Comparison of ENCODE assay signal across 15 cellular contexts in the genomic region with DNA sequence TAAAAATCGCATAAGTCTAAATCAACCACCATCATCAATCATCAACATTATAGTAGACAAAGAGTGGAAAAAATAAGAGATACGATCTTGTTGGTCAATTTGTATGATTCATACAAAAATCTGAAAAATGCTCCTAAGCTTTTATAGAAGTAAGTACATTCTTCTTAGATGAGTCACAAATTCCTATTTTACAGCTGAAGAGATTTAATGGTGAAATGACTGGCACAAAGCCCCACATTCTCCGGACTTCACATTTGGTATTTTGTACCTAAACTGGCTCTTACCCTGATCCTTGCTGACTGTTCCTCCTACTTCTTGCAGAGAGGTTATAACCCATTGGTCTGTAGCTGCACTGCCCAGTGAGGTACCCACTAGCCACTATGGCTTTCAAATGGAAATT. TPM values are rescaled to one million over a fixed set of nuclear protein-coding genes. Genes with fewer than 3 reads are reported as not detected.
DNase-seq lines count a peak whose midpoint lies in the region; TF ChIP-seq lines count a peak whose summit lies in the region.
"Had no signal": no experiment of that assay in that cellular context is flagged by ENCODE, and none has a peak within 500 bp of the region (broad histone marks: within the 10 kb centered on the region; RNA-seq: fewer than 3 reads in every experiment).

No MANE protein-coding gene starts in this region.

- DNase-seq in NCI-H446 treated with DMSO at 0.1 percent for 48 hours (lab: John Stamatoyannopoulos, UW) (peak; percentile 11), NCI-H446 (lab: John Stamatoyannopoulos, UW) (no peak), SJCRH30 (peak; percentile 37 to 45), fibroblast of lung (ENCODE audit: low read depth in 2 of 2) (peak; percentile 71 to 92), stromal cell of bone marrow (ENCODE audit: low read depth) (peak; percentile 26), cerebellar cortex (ENCODE audit: low spot score) (no peak), AML-193 (lab: John Stamatoyannopoulos, UW) (no peak)
- DNase-seq in stimulated activated CD4-positive, alpha-beta T cell treated with anti-CD3 and anti-CD28 coated beads, Interleukin-1b, Interleukin-23, amount 100 ng/mL, for 48 hours: no peak
- DNase-seq: activated CD4-positive, alpha-beta T cell treated with anti-CD3 and anti-CD28 coated beads, Interleukin-2, amount 50 U/mL, for 1 hour; hypothalamus; natural killer cell; NCI-H187; SIG-M5 had no signal

- no peak overlapping the region for H3K9ac ChIP-seq in fibroblast of lung (ENCODE audit: insufficient read depth, low read length)

- H3K4me2 ChIP-seq in fibroblast of lung (ENCODE audit: extremely low read depth, insufficient read depth, low read length): no peak overlapping the region

- H3K4me3 ChIP-seq in SJCRH30 (no peak overlapping the region), fibroblast of lung (replicated peaks in 1 of 4; ENCODE audit: control extremely low read depth in 1 of 4, insufficient read depth in 1 of 4, low read depth in 3 of 4, low read length in 4 of 4) (no peak overlapping the region)
- H3K4me3 ChIP-seq: ascending aorta, tibial nerve had no signal

- TF ChIP-seq CTCF in fibroblast of lung (conservative IDR thresholded peaks at IDR 0.05 in 1 of 2, IDR thresholded peaks at IDR 0.05 in 1 of 2; ENCODE audit: low read depth in 1 of 2, low read length in 2 of 2): no peak

- no peaks in the 10 kb centered on the region for H3K36me3 ChIP-seq in SJCRH30
- H3K36me3 ChIP-seq in fibroblast of lung (ENCODE audit: control insufficient read depth, insufficient read depth, low read length): no peaks in the 10 kb centered on the region
- H3K36me3 ChIP-seq: ascending aorta, tibial nerve had no signal

- H3K4me1 ChIP-seq in SJCRH30: peaks cover 19% of the 10 kb centered on the region
- peaks cover 15% of the 10 kb centered on the region for H3K4me1 ChIP-seq in fibroblast of lung (ENCODE audit: control insufficient read depth, extremely low read depth, insufficient read depth, low read length)
- H3K4me1 ChIP-seq: ascending aorta had no signal

- H3K27ac ChIP-seq in SJCRH30 (peak overlapping the region; percentile 48), fibroblast of lung (ENCODE audit: insufficient read depth, low read length) (no peak overlapping the region)
- H3K27ac ChIP-seq: ascending aorta, tibial nerve had no signal

- H3K9me3 ChIP-seq in SJCRH30 (replicated peaks): no peaks in the 10 kb centered on the region
- no peaks in the 10 kb centered on the region for H3K9me3 ChIP-seq in fibroblast of lung (ENCODE audit: control insufficient read depth, insufficient read depth, low read depth, low read length)
- H3K9me3 ChIP-seq: ascending aorta, tibial nerve had no signal

- H3K79me2 ChIP-seq in fibroblast of lung (ENCODE audit: control insufficient read depth, insufficient read depth, low read length): no peaks in the 10 kb centered on the region

- H4K20me1 ChIP-seq in fibroblast of lung (ENCODE audit: control insufficient read depth, extremely low read depth, insufficient read depth, low read length): no peaks in the 10 kb centered on the region

- H3K27me3 ChIP-seq in SJCRH30 (no peaks in the 10 kb centered on the region), fibroblast of lung (ENCODE audit: control insufficient read depth, insufficient read depth, low read length) (no peaks in the 10 kb centered on the region)
- H3K27me3 ChIP-seq: ascending aorta, tibial nerve had no signal

- no peak overlapping the region for H2AFZ ChIP-seq in fibroblast of lung (ENCODE audit: low read length)

RNA-seq across cellular contexts. Expression of a gene that starts 29.9 kb away (rescaled TPM):
- 46.2 and 46.4 TPM in 2 replicates for total RNA-seq in SJCRH30 (2014; rRNA removed; shearing (Covaris generic))
- total RNA-seq in fibroblast of lung: 12.6 and 18.3 TPM in 2 replicates
- 30.7 and 30.9 TPM in 2 replicates for polyA plus RNA-seq in fibroblast of lung
- 28.0 and 32.1 TPM in 2 replicates for polyA plus RNA-seq in fibroblast of lung (2012)
- 22.5 and 26.6 TPM in 2 replicates for polyA minus RNA-seq in fibroblast of lung (ENCODE audit: low replicate concordance)

Comparison
In these comparisons a context has a peak if more than half of its experiments do, and no peak if none do; other contexts are left out.
1. DNase-seq: peak in NCI-H446 treated with DMSO at 0.1 percent for 48 hours (single experiment), SJCRH30 (2 of 2), fibroblast of lung (2 of 2) and stromal cell of bone marrow (single experiment); none in NCI-H446 (0 of 2), stimulated activated CD4-positive, alpha-beta T cell treated with anti-CD3 and anti-CD28 coated beads, Interleukin-1b, Interleukin-23, amount 100 ng/mL, for 48 hours (single experiment), cerebellar cortex (single experiment) and AML-193 (0 of 2).